13 cellular contexts compared by ENCODE assay signal in genomic region chr14:36254020-36254614, GRCh38.
A peak's percentile ranks its signal among the peaks of the same experiment; 100 is the strongest.
DNase-seq lines count a peak whose midpoint lies in the region; ATAC-seq and TF ChIP-seq lines count a peak whose summit lies in the region.
"Had no signal": no experiment of that assay in that cellular context is flagged by ENCODE, and none has a peak within 500 bp of the region (broad histone marks: within the 10 kb centered on the region; RNA-seq: fewer than 3 reads in every experiment).

No MANE protein-coding gene starts in this region.

- in situ Hi-C loops in SK-MEL-5 (cut with HindIII; ENCODE audit: low pct_unique_long_range_greater_than_20kb, low sequenced_read_pairs) = no loop called here

- no peak overlapping the region for H3K4me3 ChIP-seq in fibroblast of pulmonary artery (replicated peaks; ENCODE audit: low read depth, low read length)
- H3K4me3 ChIP-seq: dorsolateral prefrontal cortex, SJSA1 had no signal

- H3K27me3 Mint-ChIP-seq in osteocyte (ENCODE audit: unreplicated experiment) = peaks cover 30% of the 10 kb centered on the region

- no peaks in the 10 kb centered on the region for H3K4me1 Mint-ChIP-seq in osteocyte (ENCODE audit: unreplicated experiment)
- H3K4me1 Mint-ChIP-seq: naive B cell had no signal

- no peak for ATAC-seq in GM21529 (IDR thresholded peaks at IDR 0.05; ENCODE audit: unreplicated experiment)
- no peak for ATAC-seq in GM18873 (IDR thresholded peaks at IDR 0.05; ENCODE audit: low FRiP score, unreplicated experiment)

- no peaks in the 10 kb centered on the region for H3K9me3 Mint-ChIP-seq in osteocyte (ENCODE audit: unreplicated experiment)

- no peak overlapping the region for H3K27ac Mint-ChIP-seq in osteocyte (ENCODE audit: unreplicated experiment)
- H3K27ac Mint-ChIP-seq: naive B cell had no signal

- no peaks in the 10 kb centered on the region for H3K36me3 Mint-ChIP-seq in osteocyte (ENCODE audit: unreplicated experiment)
- H3K36me3 Mint-ChIP-seq: naive B cell had no signal

- DNase-seq in GM03348 (ENCODE audit: low spot score) (peak; percentile 20), SK-MEL-5 (ENCODE audit: low read depth, low spot score) (peak; percentile 16), fibroblast of pulmonary artery (ENCODE audit: low read depth) (peak; percentile 19), osteocyte (ENCODE audit: extremely low spot score, unreplicated experiment) (no peak), NCI-H526 treated with DMSO at 0.1 percent for 48 hours (lab: John Stamatoyannopoulos, UW) (no peak), NCI-H187 (lab: John Stamatoyannopoulos, UW) (no peak)
- DNase-seq: COR-L47, dorsolateral prefrontal cortex, naive B cell, NCI-H446 treated with DMSO at 0.1 percent for 48 hours had no signal

- H3K4me3 Mint-ChIP-seq in osteocyte (ENCODE audit: unreplicated experiment) = no peak overlapping the region
- H3K4me3 Mint-ChIP-seq: naive B cell had no signal

- TF ChIP-seq CTCF in fibroblast of pulmonary artery (IDR thresholded peaks at IDR 0.05; ENCODE audit: low read length, missing control alignments) (no peak), osteocyte (IDR thresholded peaks at IDR 0.05) (peak; percentile 21)

Comparison
In these comparisons a context has a peak if more than half of its experiments do, and no peak if none do; other contexts are left out.
1. DNase-seq: peak in GM03348 (single experiment), SK-MEL-5 (single experiment) and fibroblast of pulmonary artery (single experiment); none in osteocyte (single experiment), NCI-H526 treated with DMSO at 0.1 percent for 48 hours (single experiment) and NCI-H187 (0 of 2).